In the genomic region with DNA sequence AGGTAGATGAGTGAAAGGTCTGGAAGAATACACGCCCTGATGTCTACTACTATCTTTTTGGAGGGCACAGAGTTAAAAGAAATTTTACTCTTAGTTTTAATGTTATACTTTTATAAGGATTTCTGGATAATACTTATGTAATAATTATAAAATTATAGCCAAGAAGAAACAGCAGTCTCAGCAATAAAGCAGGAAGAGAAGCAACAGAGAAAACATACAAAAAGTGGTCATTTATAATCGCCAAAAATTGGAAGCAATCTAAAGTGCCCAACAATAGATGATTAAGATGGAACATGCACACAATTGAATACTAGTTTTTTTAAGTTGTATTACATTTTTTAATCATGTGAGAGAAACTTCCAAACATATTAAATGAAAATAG, we compare ENCODE assay signal across 15 cellular contexts.
DNase-seq lines count a peak whose midpoint lies in the region; ATAC-seq and TF ChIP-seq lines count a peak whose summit lies in the region.
"Had no signal": no experiment of that assay in that cellular context is flagged by ENCODE, and none has a peak within 500 bp of the region (broad histone marks: within the 10 kb centered on the region; RNA-seq: fewer than 3 reads in every experiment).

No MANE protein-coding gene starts in this region.

- H3K9me3 Mint-ChIP-seq in progenitor cell of endocrine pancreas (ENCODE audit: low read depth) = no peaks in the 10 kb centered on the region
- H3K9me3 Mint-ChIP-seq: activated T-cell treated with anti-CD3 and anti-CD28 coated beads, Interleukin-2, amount 50 U/mL, for 4 hours; CD4-positive, alpha-beta T cell; effector memory CD8-positive, alpha-beta T cell had no signal

- no peaks in the 10 kb centered on the region for H3K9me3 ChIP-seq in Karpas-422 (ENCODE audit: low read length)
- no peaks in the 10 kb centered on the region for H3K9me3 ChIP-seq in esophagus muscularis mucosa
- H3K9me3 ChIP-seq: ovary had no signal

- no peaks in the 10 kb centered on the region for H3K27me3 Mint-ChIP-seq in progenitor cell of endocrine pancreas
- H3K27me3 Mint-ChIP-seq: CD4-positive, alpha-beta T cell; effector memory CD8-positive, alpha-beta T cell had no signal

- no peaks in the 10 kb centered on the region for H3K4me1 Mint-ChIP-seq in progenitor cell of endocrine pancreas (ENCODE audit: low read depth)

- peak overlapping the region; percentile 84 for H3K4me2 ChIP-seq in Karpas-422 (ENCODE audit: low read depth, low read length, poor library complexity, severe bottlenecking)

- H3K27ac Mint-ChIP-seq in progenitor cell of endocrine pancreas = no peak overlapping the region
- H3K27ac Mint-ChIP-seq: effector memory CD8-positive, alpha-beta T cell had no signal

- H3K36me3 ChIP-seq in Karpas-422 (ENCODE audit: insufficient read depth, low read length) = no peaks in the 10 kb centered on the region
- peaks cover 0 to 35% (median 27%) of the 10 kb centered on the region in 4 donors for H3K36me3 ChIP-seq in esophagus muscularis mucosa
- H3K36me3 ChIP-seq: ovary had no signal

- no peak overlapping the region for H3K4me3 Mint-ChIP-seq in progenitor cell of endocrine pancreas (ENCODE audit: low read depth)
- H3K4me3 Mint-ChIP-seq: activated T-cell treated with anti-CD3 and anti-CD28 coated beads, Interleukin-2, amount 50 U/mL, for 4 hours; CD4-positive, alpha-beta T cell; effector memory CD8-positive, alpha-beta T cell had no signal

- ATAC-seq in GM21367 (IDR thresholded peaks at IDR 0.05; ENCODE audit: unreplicated experiment) = no peak
- ATAC-seq: effector memory CD8-positive, alpha-beta T cell had no signal

- H4K20me1 ChIP-seq in Karpas-422 (ENCODE audit: insufficient read depth, low read depth, low read length) = no peaks in the 10 kb centered on the region

- H3K4me1 ChIP-seq in Karpas-422 (ENCODE audit: low read length) (peaks cover 75% of the 10 kb centered on the region), esophagus muscularis mucosa (peaks cover 34 to 80% (median 69%) of the 10 kb centered on the region in 4 donors)

- H2AFZ ChIP-seq in Karpas-422 (ENCODE audit: low read length) = no peak overlapping the region

- H3K27ac ChIP-seq in Karpas-422 (ENCODE audit: low read length) (peak overlapping the region; percentile 99), esophagus muscularis mucosa (replicated peaks in 1 of 4) (peak overlapping the region; percentile 70 to 80 (median 74)), skin epidermis (peak overlapping the region in 11 of 21 experiments; percentile 17 to 77 (median 64))

- DNase-seq in GM12864 (ENCODE audit: low read depth) (no peak), Karpas-422 (no peak), esophagus muscularis mucosa (ENCODE audit: extremely low spot score) (no peak), LoVo (ENCODE audit: low spot score) (no peak), progenitor cell of endocrine pancreas (ENCODE audit: low spot score, unreplicated experiment) (no peak), DMS 273 (lab: John Stamatoyannopoulos, UW; ENCODE audit: unreplicated experiment) (no peak)
- DNase-seq: activated T-cell treated with anti-CD3 and anti-CD28 coated beads, Interleukin-2, amount 50 U/mL, for 4 hours; CD4-positive, alpha-beta T cell; effector memory CD8-positive, alpha-beta T cell; NCI-H146; NCI-H69; ovary; stimulated activated naive CD8-positive, alpha-beta T cell treated with anti-CD3 and anti-CD28 coated beads, Interleukin-15, Interleukin-2, amounts not matched to agents 100 U/mL and 50 U/mL, for 24 hours had no signal

- H3K27me3 ChIP-seq in Karpas-422 (ENCODE audit: low read length) (no peaks in the 10 kb centered on the region), esophagus muscularis mucosa (no peaks in the 10 kb centered on the region)
- H3K27me3 ChIP-seq: ovary had no signal

- no peak for TF ChIP-seq POLR2A in esophagus muscularis mucosa (IDR thresholded peaks at IDR 0.05; ENCODE audit: low read depth)

- H3K36me3 Mint-ChIP-seq in progenitor cell of endocrine pancreas (ENCODE audit: insufficient read depth) = peaks cover 18% of the 10 kb centered on the region

- TF ChIP-seq CTCF in GM12864 (IDR thresholded peaks at IDR 0.05; ENCODE audit: low read depth, low read length, missing control alignments) (no peak), esophagus muscularis mucosa (IDR thresholded peaks at IDR 0.05) (no peak), progenitor cell of endocrine pancreas (IDR thresholded peaks at IDR 0.05; ENCODE audit: unreplicated experiment) (no peak)

- 65% methylated on average over 2 of the region's 2 CpGs for WGBS in esophagus muscularis mucosa

- H3K4me3 ChIP-seq in GM12864 (ENCODE audit: low read depth, low read length) (peak overlapping the region; percentile 25; the same call in 1 of the 2 replicates), Karpas-422 (ENCODE audit: low read length) (peak overlapping the region; percentile 47), esophagus muscularis mucosa (peak overlapping the region in 1 of 4 donors; percentile 31), skin epidermis (no peak overlapping the region)
- H3K4me3 ChIP-seq: ovary had no signal

- peaks cover 17% of the 10 kb centered on the region for H3K79me2 ChIP-seq in Karpas-422 (ENCODE audit: low read length)

- H3K9me2 ChIP-seq in Karpas-422 (replicated peaks; ENCODE audit: insufficient read depth, low read length) = no peaks in the 10 kb centered on the region

- TF ChIP-seq EP300 in esophagus muscularis mucosa (IDR thresholded peaks at IDR 0.05) = no peak

- intact Hi-C loops in esophagus muscularis mucosa (cut with DNase I) = no loop called here

- peak overlapping the region; percentile 53 for H3K9ac ChIP-seq in Karpas-422 (ENCODE audit: low read length)

Comparison
In these comparisons a context has a peak if more than half of its experiments do, and no peak if none do; other contexts are left out.
1. H3K4me3 ChIP-seq: peak in GM12864 (single experiment) and Karpas-422 (single experiment); none in skin epidermis (0 of 7).
2. Peak in every context shown above with its lines, with median percentiles within 50 percentile points of each other: H3K27ac ChIP-seq.